In the genomic region with DNA sequence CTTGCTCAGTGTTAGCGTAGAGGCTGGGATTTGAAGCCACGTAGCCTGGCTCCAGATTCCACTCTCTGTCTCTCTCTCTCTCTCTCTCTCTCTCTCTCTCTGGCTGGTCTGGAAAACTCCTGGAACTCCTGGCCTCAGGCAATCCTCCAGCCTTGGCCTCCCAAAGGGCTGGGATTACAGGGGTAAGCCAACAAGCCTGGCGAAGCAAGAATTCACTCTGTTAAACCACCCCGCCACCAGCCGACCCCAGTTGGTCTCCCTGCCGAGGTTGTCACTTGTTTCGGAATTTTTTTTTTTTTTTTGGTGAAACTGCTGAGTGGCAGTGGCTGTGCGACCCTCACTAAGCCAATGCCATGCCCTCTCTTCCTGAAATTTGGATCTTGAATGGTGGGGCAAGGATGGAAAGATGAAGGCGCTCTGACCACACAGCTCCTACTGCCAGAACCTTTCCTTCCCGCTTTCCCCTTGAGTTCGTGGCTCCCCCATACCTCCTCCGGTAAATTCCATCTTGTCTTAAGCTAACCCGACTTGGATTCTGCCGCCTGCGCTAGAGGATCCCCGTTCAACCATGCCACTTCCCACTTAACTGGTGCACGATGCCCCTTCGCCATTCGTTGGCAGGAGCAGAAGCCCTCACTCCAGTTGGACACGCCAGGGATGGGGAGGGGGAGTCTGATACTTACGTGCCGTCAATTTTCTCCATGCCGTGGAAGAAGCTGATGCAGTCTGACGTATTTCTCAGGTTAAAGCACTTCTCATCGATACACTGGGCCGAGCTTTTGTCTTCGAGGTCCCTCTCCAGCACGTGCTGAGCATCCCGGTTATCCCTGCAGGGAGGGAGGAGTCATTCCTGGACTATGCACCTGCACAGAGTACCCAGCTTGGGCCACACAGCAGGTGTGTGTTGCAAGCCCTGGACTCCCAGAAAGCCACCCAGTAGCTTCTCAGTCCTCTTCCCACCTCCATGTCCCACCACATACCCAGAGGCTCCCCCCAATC, we compare ENCODE assay signal across 29 cellular contexts. TPM values are rescaled to one million over a fixed set of nuclear protein-coding genes. Genes with fewer than 3 reads are reported as not detected.
"Had no signal": no experiment of that assay in that cellular context is flagged by ENCODE, and none has a peak within 500 bp of the region (broad histone marks: within the 10 kb centered on the region; RNA-seq: fewer than 3 reads in every experiment).

No MANE protein-coding gene starts in this region.

- ATAC-seq: esophagus mucosa; foreskin keratinocyte; gastroesophageal sphincter; heart left ventricle; left lobe of liver; mucosa of descending colon; natural killer cell treated with Interleukin-12 subunit alpha and Interleukin-12 subunit beta and Interleukin-15 and Interleukin-18, amount 100 ng/mL, for 72 hours; pancreas; stimulated activated effector memory CD8-positive, alpha-beta T cell treated with anti-CD3 and anti-CD28 coated beads, Interleukin-12 subunit alpha, Interleukin-12 subunit beta, amount 100 ng/mL, for 72 hours had no signal

- H3K36me3 ChIP-seq: gastroesophageal sphincter, heart left ventricle, pancreas, sigmoid colon, stomach, thyroid gland, uterus had no signal

- H2AFZ ChIP-seq: hepatocyte had no signal

- H3K27ac ChIP-seq: epithelial cell of prostate, foreskin keratinocyte, gastroesophageal sphincter, heart left ventricle, hepatocyte, pancreas, sigmoid colon, stomach, thyroid gland, uterus had no signal

- H3K27me3 ChIP-seq: foreskin keratinocyte, heart left ventricle, hepatocyte, pancreas, stomach, thyroid gland, uterus had no signal

- H3K4me3 ChIP-seq: gastroesophageal sphincter, heart left ventricle, hepatocyte, lung, mucosa of descending colon, pancreas, sigmoid colon, stomach, thyroid gland, uterus had no signal

- H3K4me1 ChIP-seq: foreskin keratinocyte, gastroesophageal sphincter, pancreas, sigmoid colon, stomach, thyroid gland, uterus had no signal

- H3K4me2 ChIP-seq: hepatocyte had no signal

- DNase-seq: effector CD8-positive, alpha-beta T cell; endodermal cell; foreskin keratinocyte; heart left ventricle; kidney; mucosa of descending colon; naive B cell; occipital lobe; pancreas; sigmoid colon; stimulated activated CD4-positive, alpha-beta T cell treated with anti-CD3 and anti-CD28 coated beads, Interleukin-2, amount 100 ng/mL, for 24 hours; stimulated activated CD4-positive, alpha-beta T cell treated with anti-CD3 and anti-CD28 coated beads, Interleukin-4, amount 100 ng/mL, for 24 hours; stimulated activated naive CD4-positive, alpha-beta T cell treated with Interleukin-2 at 50 U/mL for 16 hours; stomach; thyroid gland; trophoblast cell; uterus had no signal

- H3K9me3 ChIP-seq: gastroesophageal sphincter, heart left ventricle, mucosa of descending colon, pancreas, sigmoid colon, stomach, thyroid gland, uterus had no signal

RNA-seq across cellular contexts. Expression of a gene that starts 13.1 kb away (rescaled TPM):
- total RNA-seq: cerebellum, esophagus mucosa, fibroblast of lung, foreskin keratinocyte, hepatocyte, skeletal muscle tissue, temporal lobe had no signal
- polyA plus RNA-seq: foreskin keratinocyte, heart left ventricle, hepatocyte had no signal
